Comparison of ENCODE assay signal across 8 cellular contexts in the genomic region with DNA sequence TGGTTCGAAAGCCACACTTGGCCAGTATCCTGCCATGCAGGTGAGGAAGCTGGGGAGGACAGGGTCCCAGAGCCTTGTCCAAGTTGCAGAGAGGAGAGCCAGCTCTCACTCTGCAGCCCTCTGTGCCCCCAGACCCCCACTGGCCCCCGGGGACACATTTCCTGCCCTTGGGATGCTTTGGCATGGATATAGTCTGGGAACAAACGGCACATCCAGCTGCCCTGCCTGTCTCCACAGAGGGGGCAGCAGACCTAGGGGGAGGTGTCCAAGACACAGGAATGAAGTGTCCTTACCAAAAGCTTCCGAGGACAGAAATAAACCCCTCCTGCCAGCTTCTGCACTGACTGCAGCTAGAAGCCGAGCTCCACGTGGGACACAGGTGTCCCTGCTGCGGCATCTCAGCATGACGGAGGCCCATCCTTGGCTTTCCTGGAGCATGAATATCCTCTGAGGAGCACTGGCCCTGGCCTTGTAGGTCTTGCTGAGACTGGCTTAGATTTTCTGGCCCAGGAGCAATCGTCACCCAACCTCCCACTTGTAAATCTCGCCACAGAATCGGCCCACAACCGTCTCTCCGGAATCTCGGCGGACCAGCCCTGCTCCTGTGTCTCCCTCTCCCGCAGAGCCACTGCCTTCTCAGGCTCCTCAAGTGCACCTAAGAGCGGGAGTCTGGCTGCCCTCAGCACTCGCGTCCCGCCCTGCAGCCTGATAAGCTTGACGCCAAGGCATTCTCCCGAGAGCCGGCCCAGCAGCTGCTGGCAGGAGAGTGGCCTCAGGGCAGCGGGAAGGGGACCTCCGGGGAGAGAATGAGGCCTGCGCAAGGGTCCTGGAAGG. TPM values are rescaled to one million over a fixed set of nuclear protein-coding genes. Genes with fewer than 3 reads are reported as not detected.
DNase-seq lines count a peak whose midpoint lies in the region; ATAC-seq and TF ChIP-seq lines count a peak whose summit lies in the region.

No MANE protein-coding gene starts in this region.

- no peaks in the 10 kb centered on the region for H3K27me3 ChIP-seq in CD4-positive, CD25-positive, alpha-beta regulatory T cell (ENCODE audit: control insufficient read depth, insufficient read depth, low read length)
- no peaks in the 10 kb centered on the region for H3K27me3 ChIP-seq in HCT116 (ENCODE audit: insufficient read depth, low read length)

- no peaks in the 10 kb centered on the region for H3K9me3 Mint-ChIP-seq in CD4-positive, CD25-positive, alpha-beta regulatory T cell

- H3K4me2 ChIP-seq in HCT116 (ENCODE audit: low read length), result peak overlapping the region; percentile 81

- H4K20me1 ChIP-seq in HCT116 (ENCODE audit: insufficient read depth), result no peaks in the 10 kb centered on the region

- no peak overlapping the region for H2AFZ ChIP-seq in HCT116 (ENCODE audit: low read depth, low read length, poor library complexity, severe bottlenecking)

- peaks cover 0 to 40% (median 10%) of the 10 kb centered on the region in 4 donors for H3K4me1 Mint-ChIP-seq in CD4-positive, CD25-positive, alpha-beta regulatory T cell

- no peak for TF ChIP-seq POLR2A in HCT116 (IDR thresholded peaks at IDR 0.05; ENCODE audit: borderline replicate concordance, extremely low read depth, insufficient read depth, insufficient read length)

- no peaks in the 10 kb centered on the region for H3K36me3 ChIP-seq in CD4-positive, CD25-positive, alpha-beta regulatory T cell (ENCODE audit: control insufficient read depth, insufficient read depth, low read length)
- H3K36me3 ChIP-seq in HCT116 (ENCODE audit: control insufficient read depth in 1 of 2, insufficient read depth in 2 of 2, low read length in 2 of 2), result peaks cover 0 to 6% of the 10 kb centered on the region in 2 experiments; a peak in 1 of 4 replicates

- peak overlapping the region; percentile 77 to 86 (median 82) for H3K27ac Mint-ChIP-seq in CD4-positive, CD25-positive, alpha-beta regulatory T cell

- peaks cover 47% of the 10 kb centered on the region for H3K79me2 ChIP-seq in HCT116 (ENCODE audit: insufficient read depth, low read length)

- POLR2A ChIA-PET in HCT116 (lab: Charles Lee), result no interaction called here

- DNase-seq in CD4-positive, CD25-positive, alpha-beta regulatory T cell, result peak in 1 of 3 donors; percentile 11
- no peak for DNase-seq in HCT116 (ENCODE audit: low read depth, low spot score)
- peak; percentile 40 for DNase-seq in T1000 (lab: John Stamatoyannopoulos, UW)
- no peak for DNase-seq in epithelial cell of prostate (ENCODE audit: low read depth, low spot score)
- DNase-seq in myocyte (ENCODE audit: low read depth), result peak; percentile 72
- no peak for DNase-seq in putamen (ENCODE audit: low spot score)
- no peak for DNase-seq in 8988T

- no peaks in the 10 kb centered on the region for H3K9me2 ChIP-seq in HCT116 (ENCODE audit: insufficient read depth)

- TSS peak; percentile 60 for BruUV-seq in HCT116 (replicated peaks; lab: Mats Ljungman, UMichigan)

- CTCF ChIA-PET in HCT116 (lab: Charles Lee), result no interaction called here

- H3K4me3 ChIP-seq in CD4-positive, CD25-positive, alpha-beta regulatory T cell (ENCODE audit: low read depth, low read length), result peak overlapping the region; percentile 58
- H3K4me3 ChIP-seq in HCT116 (replicated peaks in 1 of 2; ENCODE audit: low read depth in 1 of 2, low read length in 2 of 2), result peak overlapping the region; percentile 67 to 69

- intact Hi-C loops in HCT116 (cut with micrococcal nuclease), result no loop called here

- H3K27me3 Mint-ChIP-seq in CD4-positive, CD25-positive, alpha-beta regulatory T cell, result no peaks in the 10 kb centered on the region

- H3K9me3 ChIP-seq in CD4-positive, CD25-positive, alpha-beta regulatory T cell (ENCODE audit: control insufficient read depth in 2 of 2, low read length in 2 of 2), result no peaks in the 10 kb centered on the region
- no peaks in the 10 kb centered on the region for H3K9me3 ChIP-seq in HCT116 (ENCODE audit: control insufficient read depth in 1 of 2, insufficient read depth in 1 of 2, low read depth in 1 of 2, low read length in 2 of 2)

- no peak for TF ChIP-seq CTCF in HCT116 (IDR thresholded peaks at IDR 0.05 in 2 of 3, conservative IDR thresholded peaks at IDR 0.05 in 1 of 3; ENCODE audit: borderline replicate concordance in 1 of 3, insufficient read depth in 1 of 3, low read depth in 2 of 3, low read length in 2 of 3)

- H3K4me1 ChIP-seq in CD4-positive, CD25-positive, alpha-beta regulatory T cell (ENCODE audit: control insufficient read depth, insufficient read depth, low read length, poor library complexity, severe bottlenecking), result peaks cover 43% of the 10 kb centered on the region
- H3K4me1 ChIP-seq in HCT116 (ENCODE audit: control insufficient read depth in 1 of 2, insufficient read depth in 2 of 2, low read length in 2 of 2), result peaks cover 14 to 32% of the 10 kb centered on the region in 2 experiments

- no peak for TF ChIP-seq RAD21 in HCT116 (IDR thresholded peaks at IDR 0.05; ENCODE audit: low read depth)

- RAD21 ChIA-PET in HCT116 (lab: Charles Lee; ENCODE audit: low non-redundant PET in 1 of 2, low total read pairs in 2 of 2, uncharacterized antibody in 2 of 2, unreplicated experiment in 2 of 2), result no interaction called here

- H3K4me3 Mint-ChIP-seq in CD4-positive, CD25-positive, alpha-beta regulatory T cell, result peak overlapping the region; percentile 72 to 87 (median 80)

- no peaks in the 10 kb centered on the region for H3K36me3 Mint-ChIP-seq in CD4-positive, CD25-positive, alpha-beta regulatory T cell

- no peak for ATAC-seq in CD4-positive, CD25-positive, alpha-beta regulatory T cell (ENCODE audit: low read depth in 2 of 2)
- ATAC-seq in HCT116, result peak; percentile 1; the same call in 1 of the 2 replicates
- ATAC-seq in GM18873 (IDR thresholded peaks at IDR 0.05; ENCODE audit: low FRiP score, unreplicated experiment), result no peak

- H3K27ac ChIP-seq in CD4-positive, CD25-positive, alpha-beta regulatory T cell (ENCODE audit: insufficient read depth, low read length, poor library complexity, severe bottlenecking), result peak overlapping the region; percentile 91
- H3K27ac ChIP-seq in HCT116 (ENCODE audit: low read depth, low read length), result peak overlapping the region; percentile 91
- peak overlapping the region; percentile 95 for H3K27ac ChIP-seq in epithelial cell of prostate

- H3K9ac ChIP-seq in HCT116 (ENCODE audit: low read length), result peak overlapping the region; percentile 90

TF ChIP-seq in HCT116, 20 proteins besides CTCF, POLR2A, EP300 and RAD21 (continues in another document):
- TF ChIP-seq, protein P1, sequence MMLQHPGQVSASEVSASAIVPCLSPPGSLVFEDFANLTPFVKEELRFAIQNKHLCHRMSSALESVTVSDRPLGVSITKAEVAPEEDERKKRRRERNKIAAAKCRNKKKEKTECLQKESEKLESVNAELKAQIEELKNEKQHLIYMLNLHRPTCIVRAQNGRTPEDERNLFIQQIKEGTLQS (IDR thresholded peaks at IDR 0.05), result no peak
- TF ChIP-seq EGR1 (IDR thresholded peaks at IDR 0.05; ENCODE audit: low read depth) (no peak), ELF1 (IDR thresholded peaks at IDR 0.05; ENCODE audit: borderline replicate concordance, low read depth) (no peak), SP1 (IDR thresholded peaks at IDR 0.05; ENCODE audit: low read depth) (no peak)
- TF ChIP-seq, protein P2, sequence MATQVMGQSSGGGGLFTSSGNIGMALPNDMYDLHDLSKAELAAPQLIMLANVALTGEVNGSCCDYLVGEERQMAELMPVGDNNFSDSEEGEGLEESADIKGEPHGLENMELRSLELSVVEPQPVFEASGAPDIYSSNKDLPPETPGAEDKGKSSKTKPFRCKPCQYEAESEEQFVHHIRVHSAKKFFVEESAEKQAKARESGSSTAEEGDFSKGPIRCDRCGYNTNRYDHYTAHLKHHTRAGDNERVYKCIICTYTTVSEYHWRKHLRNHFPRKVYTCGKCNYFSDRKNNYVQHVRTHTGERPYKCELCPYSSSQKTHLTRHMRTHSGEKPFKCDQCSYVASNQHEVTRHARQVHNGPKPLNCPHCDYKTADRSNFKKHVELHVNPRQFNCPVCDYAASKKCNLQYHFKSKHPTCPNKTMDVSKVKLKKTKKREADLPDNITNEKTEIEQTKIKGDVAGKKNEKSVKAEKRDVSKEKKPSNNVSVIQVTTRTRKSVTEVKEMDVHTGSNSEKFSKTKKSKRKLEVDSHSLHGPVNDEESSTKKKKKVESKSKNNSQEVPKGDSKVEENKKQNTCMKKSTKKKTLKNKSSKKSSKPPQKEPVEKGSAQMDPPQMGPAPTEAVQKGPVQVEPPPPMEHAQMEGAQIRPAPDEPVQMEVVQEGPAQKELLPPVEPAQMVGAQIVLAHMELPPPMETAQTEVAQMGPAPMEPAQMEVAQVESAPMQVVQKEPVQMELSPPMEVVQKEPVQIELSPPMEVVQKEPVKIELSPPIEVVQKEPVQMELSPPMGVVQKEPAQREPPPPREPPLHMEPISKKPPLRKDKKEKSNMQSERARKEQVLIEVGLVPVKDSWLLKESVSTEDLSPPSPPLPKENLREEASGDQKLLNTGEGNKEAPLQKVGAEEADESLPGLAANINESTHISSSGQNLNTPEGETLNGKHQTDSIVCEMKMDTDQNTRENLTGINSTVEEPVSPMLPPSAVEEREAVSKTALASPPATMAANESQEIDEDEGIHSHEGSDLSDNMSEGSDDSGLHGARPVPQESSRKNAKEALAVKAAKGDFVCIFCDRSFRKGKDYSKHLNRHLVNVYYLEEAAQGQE (IDR thresholded peaks at IDR 0.05; ENCODE audit: low read depth), result no peak
- TF ChIP-seq, protein P3, sequence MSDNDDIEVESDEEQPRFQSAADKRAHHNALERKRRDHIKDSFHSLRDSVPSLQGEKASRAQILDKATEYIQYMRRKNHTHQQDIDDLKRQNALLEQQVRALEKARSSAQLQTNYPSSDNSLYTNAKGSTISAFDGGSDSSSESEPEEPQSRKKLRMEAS (IDR thresholded peaks at IDR 0.05), result no peak

RNA-seq across cellular contexts. Expression of a gene that starts 1.1 kb away (rescaled TPM):
- 82.6 TPM for total RNA-seq in CD4-positive, CD25-positive, alpha-beta regulatory T cell
- polyA plus RNA-seq in CD4-positive, CD25-positive, alpha-beta regulatory T cell, result 1 to 10 TPM; 3.0 to 8.5 (median 5.2) TPM
- 39.0 TPM for total RNA-seq in HCT116 (2021; ENCODE audit: unreplicated experiment)
- polyA plus RNA-seq in HCT116 (2012), result 17.9 and 22.9 TPM in 2 replicates
- total RNA-seq in myocyte, result 81.8 and 141 TPM in 2 replicates
- polyA plus RNA-seq in myocyte (2012), result 22.2 TPM

RNA-seq across cellular contexts. Expression of a gene that starts 33.8 kb away (rescaled TPM):
- total RNA-seq in CD4-positive, CD25-positive, alpha-beta regulatory T cell, result not detected
- not detected for polyA plus RNA-seq in CD4-positive, CD25-positive, alpha-beta regulatory T cell
- total RNA-seq in HCT116 (2021; ENCODE audit: unreplicated experiment) (not detected), myocyte (2.9 and 12.5 TPM in 2 replicates)
- not detected in 2 replicates for polyA plus RNA-seq in HCT116 (2012)
- polyA plus RNA-seq in myocyte (2012), result 0.47 TPM

RNA-seq across cellular contexts. Expression of a gene that starts 40.4 kb away (rescaled TPM):
- 1.9 TPM for total RNA-seq in CD4-positive, CD25-positive, alpha-beta regulatory T cell
- polyA plus RNA-seq in CD4-positive, CD25-positive, alpha-beta regulatory T cell, result 1 to 10 TPM; 3.7 to 5.6 (median 4.8) TPM
- 0.22 TPM for total RNA-seq in HCT116 (2021; ENCODE audit: unreplicated experiment)
- 0.18 TPM in 1 of 2 replicates, not detected in the other for polyA plus RNA-seq in HCT116 (2012)
- total RNA-seq in myocyte, result 0.05 and 1.2 TPM in 2 replicates
- not detected for polyA plus RNA-seq in myocyte (2012)

RNA-seq across cellular contexts. Expression of a gene that starts 43.4 kb away (rescaled TPM):
- 25.7 TPM for total RNA-seq in CD4-positive, CD25-positive, alpha-beta regulatory T cell
- 10 to 100 TPM; 11.6 to 15.3 (median 12.9) TPM for polyA plus RNA-seq in CD4-positive, CD25-positive, alpha-beta regulatory T cell
- total RNA-seq in HCT116 (2021; ENCODE audit: unreplicated experiment), result 21.0 TPM
- polyA plus RNA-seq in HCT116 (2012), result 9.8 and 10.9 TPM in 2 replicates
- total RNA-seq in myocyte, result 45.4 and 59.9 TPM in 2 replicates
- 43.1 TPM for polyA plus RNA-seq in myocyte (2012)

Comparison
In these comparisons a context has a peak if more than half of its experiments do, and no peak if none do; other contexts are left out.
1. DNase-seq: peak in T1000 (single experiment) and myocyte (single experiment); none in HCT116 (single experiment), epithelial cell of prostate (single experiment), putamen (single experiment) and 8988T (single experiment).
2. Peak in every context shown above with its lines, with median percentiles within 50 percentile points of each other: H3K27ac ChIP-seq.